In genomic region chr2:50591021-50591420, GRCh38 we compare ENCODE assay signal across 10 cellular contexts.
"Had no signal": no experiment of that assay in that cellular context is flagged by ENCODE, and none has a peak within 500 bp of the region (broad histone marks: within the 10 kb centered on the region; RNA-seq: fewer than 3 reads in every experiment).

No MANE protein-coding gene starts in this region.

- H3K4me1 Mint-ChIP-seq: H9 had no signal

- H3K9me3 Mint-ChIP-seq: GM23338, H9 had no signal

- H3K9me3 ChIP-seq: HAP-1 had no signal

- H3K27ac ChIP-seq: GM23248 had no signal

- H3K27ac Mint-ChIP-seq: GM23338, H9, HFFc6 had no signal

- H3K36me3 ChIP-seq: HAP-1 had no signal

- H3K4me3 ChIP-seq: GM23248, GM23338, HAP-1 had no signal

- H3K4me3 Mint-ChIP-seq: GM23338, H9, HFFc6 had no signal

- H3K4me2 ChIP-seq: GM23338 had no signal

- H3K4me1 ChIP-seq: HAP-1 had no signal

- FAIRE-seq: H1, H54 had no signal

- DNase-seq: GM23248, GOT3, H7, H9, HCEC 1CT, HFFc6 had no signal

- H3K9ac ChIP-seq: GM23248 had no signal

- H2AFZ ChIP-seq: GM23248, GM23338 had no signal
